Comparison of ENCODE assay signal across 16 cellular contexts in genomic region chr6:133337312-133337711, GRCh38.
"Had no signal": no experiment of that assay in that cellular context is flagged by ENCODE, and none has a peak within 500 bp of the region (broad histone marks: within the 10 kb centered on the region; RNA-seq: fewer than 3 reads in every experiment).

No MANE protein-coding gene starts in this region.

- H3K9me3 Mint-ChIP-seq: WTC11 had no signal

- H3K27me3 ChIP-seq: right lobe of liver, upper lobe of left lung had no signal

- H3K4me3 Mint-ChIP-seq: activated naive CD8-positive, alpha-beta T cell treated with anti-CD3 and anti-CD28 coated beads, Interleukin-2, amount 50 U/mL, for 24 hours; natural killer cell treated with Interleukin-12 subunit alpha and Interleukin-12 subunit beta and Interleukin-15 and Interleukin-18, amount 100 ng/mL, for 72 hours; WTC11 had no signal

- H3K27me3 Mint-ChIP-seq: natural killer cell treated with Interleukin-12 subunit alpha and Interleukin-12 subunit beta and Interleukin-15 and Interleukin-18, amount 100 ng/mL, for 72 hours had no signal

- H3K27ac Mint-ChIP-seq: activated naive CD8-positive, alpha-beta T cell treated with anti-CD3 and anti-CD28 coated beads, Interleukin-2, amount 50 U/mL, for 24 hours; natural killer cell treated with Interleukin-12 subunit alpha and Interleukin-12 subunit beta and Interleukin-15 and Interleukin-18, amount 100 ng/mL, for 72 hours; WTC11 had no signal

- H3K9me3 ChIP-seq: psoas muscle, right lobe of liver, upper lobe of left lung had no signal

- H3K27ac ChIP-seq: psoas muscle, right lobe of liver, upper lobe of left lung had no signal

- H3K36me3 ChIP-seq: right lobe of liver, upper lobe of left lung had no signal

- H3K36me3 Mint-ChIP-seq: natural killer cell treated with Interleukin-12 subunit alpha and Interleukin-12 subunit beta and Interleukin-15 and Interleukin-18, amount 100 ng/mL, for 72 hours; WTC11 had no signal

- H3K4me3 ChIP-seq: psoas muscle, right lobe of liver, upper lobe of left lung had no signal

- H3K4me1 Mint-ChIP-seq: activated naive CD8-positive, alpha-beta T cell treated with anti-CD3 and anti-CD28 coated beads, Interleukin-2, amount 50 U/mL, for 24 hours; WTC11 had no signal

- DNase-seq: activated CD4-positive, alpha-beta T cell treated with anti-CD3 and anti-CD28 coated beads for 48 hours; activated CD8-positive, alpha-beta memory T cell treated with anti-CD3 and anti-CD28 coated beads for 24 hours; activated naive CD4-positive, alpha-beta T cell treated with Interleukin-2 at 50 U/mL for 16 hours; activated naive CD8-positive, alpha-beta T cell treated with anti-CD3 and anti-CD28 coated beads, Interleukin-2, amount 50 U/mL, for 24 hours; caudate nucleus; cortex of kidney; effector CD8-positive, alpha-beta T cell; glutamatergic neuron; mammary epithelial cell; psoas muscle; right lobe of liver; stimulated activated CD4-positive, alpha-beta T cell treated with anti-CD3 and anti-CD28 coated beads, Interleukin-2, amount 100 ng/mL, for 48 hours; stimulated activated naive CD4-positive, alpha-beta T cell treated with Interleukin-2 at 50 U/mL for 16 hours; upper lobe of left lung had no signal
